In genomic region chr14:61277784-61278183, GRCh38 we compare ENCODE assay signal across 17 cellular contexts. TPM values are rescaled to one million over a fixed set of nuclear protein-coding genes. Genes with fewer than 3 reads are reported as not detected.
DNase-seq lines count a peak whose midpoint lies in the region; ATAC-seq and TF ChIP-seq lines count a peak whose summit lies in the region.
"Had no signal": no experiment of that assay in that cellular context is flagged by ENCODE, and none has a peak within 500 bp of the region (broad histone marks: within the 10 kb centered on the region; RNA-seq: fewer than 3 reads in every experiment).

No MANE protein-coding gene starts in this region.

- H3K4me1 ChIP-seq in RWPE2 (ENCODE audit: insufficient read depth, poor library complexity, severe bottlenecking) (peaks cover 10% of the 10 kb centered on the region), hepatocyte (ENCODE audit: insufficient read depth) (peaks cover 10% of the 10 kb centered on the region), esophagus squamous epithelium (peaks cover 0 to 56% (median 6%) of the 10 kb centered on the region in 3 donors)

- no peak for ATAC-seq in RWPE2 (ENCODE audit: low read depth)
- ATAC-seq: K562 had no signal

- TF ChIP-seq CTCF in RWPE2 (IDR thresholded peaks at IDR 0.05; ENCODE audit: poor library complexity, severe bottlenecking) (no peak), hepatocyte (IDR thresholded peaks at IDR 0.05; ENCODE audit: poor library complexity) (no peak), progenitor cell of endocrine pancreas (IDR thresholded peaks at IDR 0.05; ENCODE audit: unreplicated experiment) (no peak), esophagus squamous epithelium (IDR thresholded peaks at IDR 0.05) (no peak)

- intact Hi-C loops in esophagus squamous epithelium (cut with DNase I): no loop called here

- no peaks in the 10 kb centered on the region for H4K20me1 ChIP-seq in hepatocyte (ENCODE audit: insufficient read depth, poor library complexity, severe bottlenecking)

- H2AFZ ChIP-seq in hepatocyte: no peak overlapping the region

- peaks cover 10% of the 10 kb centered on the region for H3K27me3 Mint-ChIP-seq in progenitor cell of endocrine pancreas

- H3K4me2 ChIP-seq in hepatocyte: peak overlapping the region; percentile 83

- peak overlapping the region; percentile 88 for H3K4me3 Mint-ChIP-seq in progenitor cell of endocrine pancreas (ENCODE audit: low read depth)
- H3K4me3 Mint-ChIP-seq: B cell; CD4-positive, CD25-positive, alpha-beta regulatory T cell; H9 had no signal

- H3K79me2 ChIP-seq in hepatocyte: peaks cover 15% of the 10 kb centered on the region

- no peak for TF ChIP-seq POLR2A in esophagus squamous epithelium (IDR thresholded peaks at IDR 0.05)

- 60% methylated on average over 4 of the region's 4 CpGs for WGBS in hepatocyte (ENCODE audit: low lambda C conversion rate, missing lambda C conversion rate)
- 40 to 55% methylated on average over 4 of the region's 4 CpGs for WGBS in esophagus squamous epithelium, 2 donors

- peaks cover 30% of the 10 kb centered on the region for H3K4me1 Mint-ChIP-seq in progenitor cell of endocrine pancreas (ENCODE audit: low read depth)

- peak overlapping the region; percentile 64 for H3K4me3 ChIP-seq in RWPE2 (ENCODE audit: severe bottlenecking)
- H3K4me3 ChIP-seq in hepatocyte: no peak overlapping the region
- no peak overlapping the region for H3K4me3 ChIP-seq in esophagus squamous epithelium
- H3K4me3 ChIP-seq: K562 had no signal

- peaks cover 1% of the 10 kb centered on the region for H3K36me3 Mint-ChIP-seq in progenitor cell of endocrine pancreas (ENCODE audit: insufficient read depth)
- H3K36me3 Mint-ChIP-seq: CD4-positive, CD25-positive, alpha-beta regulatory T cell had no signal

- DNase-seq in RWPE2 (ENCODE audit: low spot score): no peak
- DNase-seq in hepatocyte (ENCODE audit: low spot score): no peak
- DNase-seq in progenitor cell of endocrine pancreas (ENCODE audit: low spot score, unreplicated experiment): no peak
- no peak for DNase-seq in activated T-cell treated with anti-CD3 and anti-CD28 coated beads for 4 hours
- no peak for DNase-seq in esophagus squamous epithelium (lab: John Stamatoyannopoulos, UW)
- no peak for DNase-seq in putamen (ENCODE audit: low spot score)
- no peak for DNase-seq in activated CD4-positive, alpha-beta T cell treated with anti-CD3 and anti-CD28 coated beads for 1 hour
- DNase-seq: CD4-positive, CD25-positive, alpha-beta regulatory T cell; H9; NCI-H1048; NCI-H146; NCI-H2081; NCI-H510A; NCI-H774 had no signal

- no peaks in the 10 kb centered on the region for H3K9me3 ChIP-seq in RWPE2 (ENCODE audit: severe bottlenecking)
- H3K9me3 ChIP-seq in hepatocyte (ENCODE audit: low read depth): no peaks in the 10 kb centered on the region
- no peaks in the 10 kb centered on the region for H3K9me3 ChIP-seq in esophagus squamous epithelium

- no peaks in the 10 kb centered on the region for H3K9me3 Mint-ChIP-seq in progenitor cell of endocrine pancreas (ENCODE audit: low read depth)
- H3K9me3 Mint-ChIP-seq: H9 had no signal

- H3K27ac Mint-ChIP-seq in progenitor cell of endocrine pancreas: peak overlapping the region; percentile 10
- H3K27ac Mint-ChIP-seq: B cell; CD4-positive, CD25-positive, alpha-beta regulatory T cell; H9 had no signal

- H3K27ac ChIP-seq in RWPE2 (ENCODE audit: poor library complexity, severe bottlenecking): no peak overlapping the region
- no peak overlapping the region for H3K27ac ChIP-seq in hepatocyte
- H3K27ac ChIP-seq in esophagus squamous epithelium: no peak overlapping the region
- H3K27ac ChIP-seq: HL-60 had no signal

- no peaks in the 10 kb centered on the region for H3K9me2 ChIP-seq in hepatocyte (replicated peaks; ENCODE audit: insufficient read depth)

- H3K27me3 ChIP-seq in RWPE2 (ENCODE audit: insufficient read depth, poor library complexity, severe bottlenecking) (no peaks in the 10 kb centered on the region), hepatocyte (no peaks in the 10 kb centered on the region), esophagus squamous epithelium (peaks cover 0 to 28% (median 0%) of the 10 kb centered on the region in 4 donors)

- H3K36me3 ChIP-seq in RWPE2 (ENCODE audit: low read depth) (peaks cover 13% of the 10 kb centered on the region), hepatocyte (replicated peaks; ENCODE audit: insufficient read depth, low read depth) (no peaks in the 10 kb centered on the region), esophagus squamous epithelium (no peaks in the 10 kb centered on the region)

RNA-seq across cellular contexts. Expression of gene TMEM30B, which starts 3.4 kb away (rescaled TPM):
- 15.8 and 18.2 TPM in 2 replicates for total RNA-seq in hepatocyte
- 12.4 and 19.3 TPM in 2 replicates for polyA plus RNA-seq in hepatocyte
- 28.1 and 29.4 TPM in 2 replicates for total RNA-seq in progenitor cell of endocrine pancreas
- total RNA-seq in esophagus squamous epithelium: 10 to 100 TPM; 18.5 to 35.9 (median 26.3) TPM
- polyA plus RNA-seq: K562 had no signal

RNA-seq across cellular contexts. Expression of gene PRKCH, which starts 43.6 kb away (rescaled TPM):
- 11.2 and 16.3 TPM in 2 replicates for total RNA-seq in hepatocyte
- polyA plus RNA-seq in hepatocyte: 7.1 and 8.7 TPM in 2 replicates
- 4.5 and 5.1 TPM in 2 replicates for total RNA-seq in progenitor cell of endocrine pancreas
- 10 to 100 TPM; 34.5 to 51.3 (median 45.0) TPM for total RNA-seq in esophagus squamous epithelium
